ENCODE assay signal across 9 cellular contexts in genomic region chr4:82899339-82899738, GRCh38. TPM values are rescaled to one million over a fixed set of nuclear protein-coding genes. Genes with fewer than 3 reads are reported as not detected.
DNase-seq lines count a peak whose midpoint lies in the region; ATAC-seq, FAIRE-seq and TF ChIP-seq lines count a peak whose summit lies in the region.
"Had no signal": no experiment of that assay in that cellular context is flagged by ENCODE, and none has a peak within 500 bp of the region (broad histone marks: within the 10 kb centered on the region; RNA-seq: fewer than 3 reads in every experiment).

No MANE protein-coding gene starts in this region.

- FAIRE-seq in HTR-8/SVneo (lab: Jason Lieb, UNC) = no peak

- WGBS in sigmoid colon, 2 donors = 0 to 3% methylated on average over 2 of the region's 2 CpGs

- peaks cover 52% of the 10 kb centered on the region for H3K36me3 ChIP-seq in OCI-LY7 (ENCODE audit: insufficient read depth, low read length)
- peaks cover 0 to 24% (median under 1%) of the 10 kb centered on the region in 4 donors for H3K36me3 ChIP-seq in sigmoid colon

- no peak for TF ChIP-seq CTCF in OCI-LY7 (conservative IDR thresholded peaks at IDR 0.05; ENCODE audit: low read length)
- no peak for TF ChIP-seq CTCF in sigmoid colon (IDR thresholded peaks at IDR 0.05)

- in situ Hi-C loops in G401 (cut with HindIII; ENCODE audit: low sequenced_read_pairs) = no loop called here

- no TSS peak for BruUV-seq in OCI-LY7 (replicated peaks; lab: Mats Ljungman, UMichigan)

- DNase-seq in G401 (ENCODE audit: low spot score) (peak; percentile 7), OCI-LY7 (ENCODE audit: low spot score) (peak; percentile 33), fibroblast of peridontal ligament (ENCODE audit: extremely low read depth) (peak; percentile 42), sigmoid colon (no peak), NOMO-1 (lab: John Stamatoyannopoulos, UW; ENCODE audit: unreplicated experiment in 2 of 2) (no peak), HTR-8/SVneo (ENCODE audit: insufficient read length, low spot score) (no peak)
- DNase-seq: activated CD8-positive, alpha-beta T cell treated with anti-CD3 and anti-CD28 coated beads, Interleukin-2, amount 10 ng/mL, durations not matched to agents 7 days and 5 days had no signal

- ATAC-seq in HG03025 (IDR thresholded peaks at IDR 0.05; ENCODE audit: low FRiP score, unreplicated experiment) = no peak
- ATAC-seq in esophagus mucosa = no peak

- no peak for TF ChIP-seq EP300 in sigmoid colon (IDR thresholded peaks at IDR 0.05)

- POLR2A ChIA-PET in OCI-LY7 (lab: Charles Lee) = interaction anchor here (0.7 to 2.9 kb wide), 19 partner anchors 7 to 539 kb away, joined by 3 to 41 read pairs (median 6); partner anchors contain the start of genes COPS4 and LIN54

- peak overlapping the region; percentile 97 for H3K4me2 ChIP-seq in OCI-LY7 (ENCODE audit: low read length)

- H3K9me3 ChIP-seq in OCI-LY7 (ENCODE audit: low read length) (no peaks in the 10 kb centered on the region), sigmoid colon (no peaks in the 10 kb centered on the region)

- TF ChIP-seq POLR2A in sigmoid colon (IDR thresholded peaks at IDR 0.05) = no peak

- CTCF ChIA-PET in OCI-LY7 (lab: Charles Lee; ENCODE audit: unreplicated experiment) = interaction anchor here (0.9 to 2.1 kb wide), 3 partner anchors 112 to 136 kb away, joined by 3 to 9 read pairs (median 3); partner anchors contain the start of gene COPS4

- H3K4me3 ChIP-seq in OCI-LY7 (ENCODE audit: low read depth, low read length, poor library complexity, severe bottlenecking) (peak overlapping the region; percentile 85), sigmoid colon (peak overlapping the region; percentile 54 to 82 (median 74))

- peaks cover 28% of the 10 kb centered on the region for H4K20me1 ChIP-seq in OCI-LY7 (ENCODE audit: insufficient read depth, low read length)

- H2AFZ ChIP-seq in OCI-LY7 (ENCODE audit: low read length) = no peak overlapping the region

- intact Hi-C loops in OCI-LY7 (cut with micrococcal nuclease; ENCODE audit: unreplicated experiment) (no loop called here), sigmoid colon (cut with DNase I) (loop anchor here (2.0 kb wide), 1 partner anchor 471 kb away; no protein-coding TSS in a partner anchor)

- H3K4me1 ChIP-seq in OCI-LY7 (ENCODE audit: insufficient read depth, low read length, poor library complexity, severe bottlenecking) (peaks cover 32% of the 10 kb centered on the region), sigmoid colon (peaks cover 0 to 37% (median 34%) of the 10 kb centered on the region in 4 donors)

- H3K9me2 ChIP-seq in OCI-LY7 (ENCODE audit: insufficient read depth, low read length) = no peaks in the 10 kb centered on the region

- no peaks in the 10 kb centered on the region for H3K27me3 ChIP-seq in sigmoid colon

- H3K79me2 ChIP-seq in OCI-LY7 (ENCODE audit: insufficient read depth, low read depth, low read length) = peaks cover 81% of the 10 kb centered on the region

- H3K27ac ChIP-seq in OCI-LY7 (ENCODE audit: low read depth, low read length, poor library complexity, severe bottlenecking) (peak overlapping the region; percentile 87), sigmoid colon (peak overlapping the region; percentile 94 to 98 (median 98))

RNA-seq across cellular contexts. Expression of gene THAP9, which starts 1.2 kb away (rescaled TPM):
- 5.9 and 7.0 TPM in 2 replicates for total RNA-seq in G401 (2014; rRNA removed; shearing (Covaris generic))
- 13.2 and 16.4 TPM in 2 replicates for total RNA-seq in OCI-LY7 (2014; rRNA removed; shearing (Covaris generic))
- total RNA-seq in OCI-LY7 (2022) (10.5 and 19.6 TPM in 2 replicates), sigmoid colon (1 to 10 TPM; 3.9 to 7.5 (median 5.3) TPM), esophagus mucosa (2.4 TPM)
- polyA plus RNA-seq in sigmoid colon = 1 to 10 TPM in 2 of 3 donors, under 1 TPM in 1; 0.60 to 1.9 (median 1.6) TPM

RNA-seq across cellular contexts. Expression of gene SEC31A, which starts 8.4 kb away (rescaled TPM):
- 81.4 and 122 TPM in 2 replicates for total RNA-seq in G401 (2014; rRNA removed; shearing (Covaris generic))
- 80.0 and 93.4 TPM in 2 replicates for total RNA-seq in OCI-LY7 (2014; rRNA removed; shearing (Covaris generic))
- total RNA-seq in OCI-LY7 (2022) (135 and 143 TPM in 2 replicates), sigmoid colon (100 to 1,000 TPM; 121 to 197 (median 132) TPM), esophagus mucosa (122 TPM)
- polyA plus RNA-seq in sigmoid colon = 10 to 100 TPM; 67.9 to 84.8 (median 82.7) TPM

Comparison
In these comparisons a context has a peak if more than half of its experiments do, and no peak if none do; other contexts are left out.
1. DNase-seq: peak in G401 (single experiment), OCI-LY7 (single experiment) and fibroblast of peridontal ligament (single experiment); none in sigmoid colon (single experiment), NOMO-1 (0 of 2) and HTR-8/SVneo (single experiment).